In genomic region chr7:78363866-78364265, GRCh38 we compare ENCODE assay signal across 19 cellular contexts.
"Had no signal": no experiment of that assay in that cellular context is flagged by ENCODE, and none has a peak within 500 bp of the region (broad histone marks: within the 10 kb centered on the region; RNA-seq: fewer than 3 reads in every experiment).

No MANE protein-coding gene starts in this region.

- H3K4me3 Mint-ChIP-seq: activated CD4-positive, alpha-beta T cell treated with anti-CD3 and anti-CD28 coated beads, Interleukin-2, amount 10 ng/mL, durations not matched to agents 7 days and 5 days; activated CD8-positive, alpha-beta T cell treated with anti-CD3 and anti-CD28 coated beads, Interleukin-2, amount 10 ng/mL, durations not matched to agents 7 days and 5 days; activated naive CD4-positive, alpha-beta T cell treated with anti-CD3 and anti-CD28 coated beads for 36 hours; activated T-cell treated with anti-CD3 and anti-CD28 coated beads, Interleukin-2, amount 50 U/mL, for 24 hours; effector memory CD8-positive, alpha-beta T cell; natural killer cell had no signal

- H3K27ac Mint-ChIP-seq: activated CD4-positive, alpha-beta T cell treated with anti-CD3 and anti-CD28 coated beads, Interleukin-2, amount 10 ng/mL, durations not matched to agents 7 days and 5 days; activated CD8-positive, alpha-beta T cell treated with anti-CD3 and anti-CD28 coated beads, Interleukin-2, amount 10 ng/mL, durations not matched to agents 7 days and 5 days; activated naive CD4-positive, alpha-beta T cell treated with anti-CD3 and anti-CD28 coated beads for 36 hours; activated T-cell treated with anti-CD3 and anti-CD28 coated beads, Interleukin-2, amount 50 U/mL, for 24 hours; effector memory CD8-positive, alpha-beta T cell; natural killer cell had no signal

- H3K9me3 ChIP-seq: body of pancreas, thyroid gland had no signal

- H3K4me1 Mint-ChIP-seq: activated CD4-positive, alpha-beta T cell treated with anti-CD3 and anti-CD28 coated beads, Interleukin-2, amount 10 ng/mL, durations not matched to agents 7 days and 5 days; natural killer cell had no signal

- H3K9me3 Mint-ChIP-seq: activated CD4-positive, alpha-beta T cell treated with anti-CD3 and anti-CD28 coated beads, Interleukin-2, amount 10 ng/mL, durations not matched to agents 7 days and 5 days had no signal

- DNase-seq: activated CD4-positive, alpha-beta T cell treated with anti-CD3 and anti-CD28 coated beads, Interleukin-2, amount 10 ng/mL, durations not matched to agents 7 days and 5 days; activated CD8-positive, alpha-beta T cell treated with anti-CD3 and anti-CD28 coated beads, Interleukin-2, amount 10 ng/mL, durations not matched to agents 7 days and 5 days; activated naive CD4-positive, alpha-beta T cell treated with anti-CD3 and anti-CD28 coated beads for 36 hours; activated T-cell treated with anti-CD3 and anti-CD28 coated beads, Interleukin-2, amount 50 U/mL, for 24 hours; body of pancreas; caudate nucleus; effector memory CD8-positive, alpha-beta T cell; foreskin keratinocyte; glutamatergic neuron; hippocampal formation; islet precursor cell; natural killer cell; spleen; stimulated activated CD8-positive, alpha-beta memory T cell treated with anti-CD3 and anti-CD28 coated beads, Interleukin-4, amount 100 ng/mL, for 48 hours; stimulated activated naive CD4-positive, alpha-beta T cell; T-helper 9 cell; thyroid gland had no signal

- H3K27me3 ChIP-seq: body of pancreas, foreskin keratinocyte, spleen, thyroid gland had no signal

- H3K36me3 ChIP-seq: spleen, thyroid gland had no signal

- H3K4me1 ChIP-seq: body of pancreas, foreskin keratinocyte, spleen, thyroid gland had no signal

- H3K27me3 Mint-ChIP-seq: activated CD4-positive, alpha-beta T cell treated with anti-CD3 and anti-CD28 coated beads, Interleukin-2, amount 10 ng/mL, durations not matched to agents 7 days and 5 days; activated T-cell treated with anti-CD3 and anti-CD28 coated beads, Interleukin-2, amount 50 U/mL, for 24 hours; effector memory CD8-positive, alpha-beta T cell had no signal

- H3K36me3 Mint-ChIP-seq: natural killer cell had no signal

- H3K4me3 ChIP-seq: body of pancreas, lung, spleen, thyroid gland had no signal

- ATAC-seq: activated CD8-positive, alpha-beta T cell treated with anti-CD3 and anti-CD28 coated beads, Interleukin-2, amount 10 ng/mL, durations not matched to agents 7 days and 5 days; body of pancreas; effector memory CD8-positive, alpha-beta T cell; foreskin keratinocyte; natural killer cell; sciatic nerve had no signal

- H3K27ac ChIP-seq: body of pancreas, foreskin keratinocyte, spleen, thyroid gland had no signal
